In the genomic region with DNA sequence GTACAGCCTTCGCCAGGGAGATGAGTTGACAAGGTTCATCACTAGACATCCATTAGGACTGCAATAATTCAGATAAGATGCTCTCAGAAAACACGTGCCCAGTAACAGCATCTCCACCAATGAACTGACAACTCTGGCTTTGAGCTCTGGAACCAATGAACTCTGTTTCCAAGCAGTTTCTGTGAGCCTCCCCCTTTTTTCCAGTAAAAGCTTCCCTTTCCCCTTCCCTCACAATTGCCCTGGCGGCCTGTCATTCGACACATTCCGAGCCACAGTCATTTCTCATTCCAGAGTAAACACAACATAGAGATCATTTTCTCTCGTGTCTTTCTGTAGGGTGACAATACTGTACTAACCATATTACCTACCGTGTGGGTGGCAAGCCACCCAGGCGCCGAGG, we compare ENCODE assay signal across 27 cellular contexts. TPM values are rescaled to one million over a fixed set of nuclear protein-coding genes. Genes with fewer than 3 reads are reported as not detected.
"Had no signal": no experiment of that assay in that cellular context is flagged by ENCODE, and none has a peak within 500 bp of the region (broad histone marks: within the 10 kb centered on the region; RNA-seq: fewer than 3 reads in every experiment).

No MANE protein-coding gene starts in this region.

- H3K9me3 ChIP-seq: gastrocnemius medialis, heart left ventricle, lower lobe of right lung, prostate gland, spleen, thoracic aorta, tibial nerve, vagina had no signal

- H3K27me3 ChIP-seq: gastrocnemius medialis, hepatocyte, tibial nerve, vagina had no signal

- H3K4me2 ChIP-seq: hepatocyte had no signal

- H3K27ac ChIP-seq: epithelial cell of prostate, gastrocnemius medialis, heart left ventricle, hepatocyte, lower lobe of right lung, prostate gland, spleen, thoracic aorta, tibial nerve, vagina had no signal

- H3K4me3 ChIP-seq: gastrocnemius medialis, heart left ventricle, hepatocyte, lower lobe of right lung, prostate gland, skin epidermis, spleen, thoracic aorta, tibial nerve, vagina had no signal

- H3K79me2 ChIP-seq: hepatocyte had no signal

- ATAC-seq: esophagus mucosa; gastrocnemius medialis; heart left ventricle; left ventricle myocardium superior; lower lobe of right lung; naive thymus-derived CD8-positive, alpha-beta T cell; right cardiac atrium; stimulated activated naive B cell treated with anti-CD40 and anti-IgM and Interleukin-4, amounts not matched to agents 10 μg/mL and 1 μg/mL and 100 μg/mL, for 72 hours had no signal

- H3K36me3 ChIP-seq: gastrocnemius medialis, heart left ventricle, lower lobe of right lung, prostate gland, spleen, thoracic aorta, tibial nerve, vagina had no signal

- DNase-seq: effector CD8-positive, alpha-beta T cell; endodermal cell; foreskin fibroblast; gastrocnemius medialis; heart left ventricle; kidney glomerular epithelial cell; left ventricle myocardium superior; lower lobe of right lung; naive thymus-derived CD8-positive, alpha-beta T cell; nephron progenitor cell; nucleus accumbens; right cardiac atrium; spleen; stimulated activated CD4-positive, alpha-beta T cell treated with anti-CD3 and anti-CD28 coated beads, Interleukin-4, amount 100 ng/mL, for 4 hours; stimulated activated naive B cell treated with anti-CD40 and anti-IgM and Interleukin-4, amounts not matched to agents 10 μg/mL and 1 μg/mL and 100 μg/mL, for 72 hours had no signal

- H2AFZ ChIP-seq: hepatocyte had no signal

- H3K4me1 ChIP-seq: lower lobe of right lung, prostate gland, spleen had no signal

- FAIRE-seq: colon had no signal

RNA-seq across cellular contexts. Expression of a gene that starts 3.6 kb away (rescaled TPM):
- total RNA-seq: endodermal cell; heart left ventricle; left ventricle myocardium superior; lower lobe of right lung; mesenteric fat pad; myocyte; naive thymus-derived CD8-positive, alpha-beta T cell; osteocyte; right cardiac atrium; spleen; thoracic aorta; tibial nerve had no signal
- polyA plus RNA-seq: heart left ventricle; hepatocyte; naive thymus-derived CD8-positive, alpha-beta T cell; right cardiac atrium; spleen had no signal
